9 cellular contexts compared by ENCODE assay signal in genomic region chr6:105452924-105453756, GRCh38.
DNase-seq lines count a peak whose midpoint lies in the region; ATAC-seq lines count a peak whose summit lies in the region.
"Had no signal": no experiment of that assay in that cellular context is flagged by ENCODE, and none has a peak within 500 bp of the region (broad histone marks: within the 10 kb centered on the region; RNA-seq: fewer than 3 reads in every experiment).

No MANE protein-coding gene starts in this region.

- H3K27me3 Mint-ChIP-seq in T-helper 2 cell treated with Interferon-gamma antibody and Interleukin-4, amounts not matched to agents 5 μg/mL and 100 μg/mL, for 36 hours (ENCODE audit: low read depth), result peaks cover 22% of the 10 kb centered on the region
- H3K27me3 Mint-ChIP-seq in stimulated activated naive CD8-positive, alpha-beta T cell treated with anti-CD3 and anti-CD28 coated beads, Interleukin-15, amount 100 ng/mL, for 72 hours, result peaks cover 2% of the 10 kb centered on the region

- peak; percentile 74 for ATAC-seq in HG02678 (IDR thresholded peaks at IDR 0.05; ENCODE audit: unreplicated experiment)
- peak; percentile 77 for ATAC-seq in stimulated activated naive CD8-positive, alpha-beta T cell treated with anti-CD3 and anti-CD28 coated beads, Interleukin-15, amount 100 ng/mL, for 72 hours
- ATAC-seq in HG03457 (IDR thresholded peaks at IDR 0.05; ENCODE audit: unreplicated experiment), result no peak

- H3K4me1 Mint-ChIP-seq in T-helper 2 cell treated with Interferon-gamma antibody and Interleukin-4, amounts not matched to agents 5 μg/mL and 100 μg/mL, for 36 hours (ENCODE audit: low read depth), result peaks cover 21% of the 10 kb centered on the region
- H3K4me1 Mint-ChIP-seq in stimulated activated naive CD8-positive, alpha-beta T cell treated with anti-CD3 and anti-CD28 coated beads, Interleukin-15, amount 100 ng/mL, for 72 hours, result peaks cover 22% of the 10 kb centered on the region

- no peak for DNase-seq in T-helper 2 cell treated with Interferon-gamma antibody and Interleukin-4, amounts not matched to agents 5 μg/mL and 100 μg/mL, for 36 hours (ENCODE audit: low spot score)
- DNase-seq in foreskin melanocyte (peak; percentile 66), NCI-H774 (lab: John Stamatoyannopoulos, UW) (no peak), COR-L47 (lab: John Stamatoyannopoulos, UW) (no peak)
- DNase-seq in stimulated activated naive CD8-positive, alpha-beta T cell treated with anti-CD3 and anti-CD28 coated beads, Interleukin-15, amount 100 ng/mL, for 72 hours, result peak; percentile 9 to 17

- H3K27ac Mint-ChIP-seq in T-helper 2 cell treated with Interferon-gamma antibody and Interleukin-4, amounts not matched to agents 5 μg/mL and 100 μg/mL, for 36 hours, result no peak overlapping the region
- peak overlapping the region; percentile 74 to 87 for H3K27ac Mint-ChIP-seq in stimulated activated naive CD8-positive, alpha-beta T cell treated with anti-CD3 and anti-CD28 coated beads, Interleukin-15, amount 100 ng/mL, for 72 hours

- no peaks in the 10 kb centered on the region for H3K36me3 Mint-ChIP-seq in T-helper 2 cell treated with Interferon-gamma antibody and Interleukin-4, amounts not matched to agents 5 μg/mL and 100 μg/mL, for 36 hours (ENCODE audit: low read depth)

- H3K4me3 Mint-ChIP-seq in T-helper 2 cell treated with Interferon-gamma antibody and Interleukin-4, amounts not matched to agents 5 μg/mL and 100 μg/mL, for 36 hours, result peak overlapping the region; percentile 30
- peak overlapping the region; percentile 51 to 67 for H3K4me3 Mint-ChIP-seq in stimulated activated naive CD8-positive, alpha-beta T cell treated with anti-CD3 and anti-CD28 coated beads, Interleukin-15, amount 100 ng/mL, for 72 hours

- H3K4me3 ChIP-seq in GM08714 (ENCODE audit: low read length), result peak overlapping the region; percentile 17; the same call in 1 of the 2 replicates
- H3K4me3 ChIP-seq: adrenal gland had no signal

- peaks cover 8% of the 10 kb centered on the region for H3K9me3 Mint-ChIP-seq in T-helper 2 cell treated with Interferon-gamma antibody and Interleukin-4, amounts not matched to agents 5 μg/mL and 100 μg/mL, for 36 hours
- H3K9me3 Mint-ChIP-seq in stimulated activated naive CD8-positive, alpha-beta T cell treated with anti-CD3 and anti-CD28 coated beads, Interleukin-15, amount 100 ng/mL, for 72 hours, result no peaks in the 10 kb centered on the region

Comparison
In these comparisons a context has a peak if more than half of its experiments do, and no peak if none do; other contexts are left out.
1. DNase-seq: peak in foreskin melanocyte (single experiment) and stimulated activated naive CD8-positive, alpha-beta T cell treated with anti-CD3 and anti-CD28 coated beads, Interleukin-15, amount 100 ng/mL, for 72 hours (2 of 2); none in T-helper 2 cell treated with Interferon-gamma antibody and Interleukin-4, amounts not matched to agents 5 μg/mL and 100 μg/mL, for 36 hours (single experiment), NCI-H774 (single experiment) and COR-L47 (single experiment).